ENCODE assay signal across 12 cellular contexts in the genomic region with DNA sequence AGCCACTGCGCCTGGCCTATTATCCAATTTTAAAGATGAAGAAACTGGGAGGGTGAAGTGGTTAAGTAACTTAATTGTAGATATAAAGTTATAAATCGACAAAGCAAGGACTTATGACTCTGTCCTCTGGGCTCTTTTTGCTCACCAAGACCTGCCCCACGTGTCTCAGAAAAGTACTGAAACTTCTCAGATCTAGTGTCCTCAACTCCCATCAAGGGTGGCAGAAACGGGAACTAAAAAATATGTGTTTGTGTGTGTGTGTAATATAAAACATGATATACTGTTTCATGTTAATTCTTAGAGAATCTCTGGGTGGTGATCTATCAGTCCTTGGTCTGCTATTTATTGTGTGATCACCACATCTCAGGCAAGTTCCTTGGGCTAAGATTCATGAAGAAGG.
DNase-seq lines count a peak whose midpoint lies in the region; ATAC-seq and TF ChIP-seq lines count a peak whose summit lies in the region.
"Had no signal": no experiment of that assay in that cellular context is flagged by ENCODE, and none has a peak within 500 bp of the region (broad histone marks: within the 10 kb centered on the region; RNA-seq: fewer than 3 reads in every experiment).

No MANE protein-coding gene starts in this region.

- peak overlapping the region; percentile 45 for H3K27ac Mint-ChIP-seq in stimulated activated memory B cell treated with anti-CD40 and anti-IgM and Interleukin-4, amounts not matched to agents 10 μg/mL and 1 μg/mL and 100 μg/mL, for 72 hours
- no peak overlapping the region for H3K27ac Mint-ChIP-seq in natural killer cell

- peak; percentile 39 for ATAC-seq in GM18498 (IDR thresholded peaks at IDR 0.05; ENCODE audit: unreplicated experiment)
- ATAC-seq in HG02885 (IDR thresholded peaks at IDR 0.05; ENCODE audit: poor library complexity, unreplicated experiment), result peak; percentile 45
- peak; percentile 82 for ATAC-seq in stimulated activated memory B cell treated with anti-CD40 and anti-IgM and Interleukin-4, amounts not matched to agents 10 μg/mL and 1 μg/mL and 100 μg/mL, for 72 hours
- no peak for ATAC-seq in natural killer cell
- ATAC-seq: activated CD4-positive, CD25-positive, alpha-beta regulatory T cell treated with anti-CD3 and anti-CD28 coated beads, Interleukin-2, amount 50 U/mL, for 24 hours had no signal

- H3K27ac ChIP-seq in ascending aorta, result peak overlapping the region; percentile 45 to 79

- peaks cover 18 to 43% of the 10 kb centered on the region in 2 donors for H3K4me1 ChIP-seq in ascending aorta

- H3K4me3 Mint-ChIP-seq in stimulated activated memory B cell treated with anti-CD40 and anti-IgM and Interleukin-4, amounts not matched to agents 10 μg/mL and 1 μg/mL and 100 μg/mL, for 72 hours, result no peak overlapping the region
- H3K4me3 Mint-ChIP-seq in natural killer cell, result no peak overlapping the region

- H3K36me3 Mint-ChIP-seq in stimulated activated memory B cell treated with anti-CD40 and anti-IgM and Interleukin-4, amounts not matched to agents 10 μg/mL and 1 μg/mL and 100 μg/mL, for 72 hours, result peaks cover 18% of the 10 kb centered on the region
- no peaks in the 10 kb centered on the region for H3K36me3 Mint-ChIP-seq in natural killer cell

- H3K9me3 ChIP-seq in ascending aorta, result no peaks in the 10 kb centered on the region

- H3K9me3 Mint-ChIP-seq in stimulated activated memory B cell treated with anti-CD40 and anti-IgM and Interleukin-4, amounts not matched to agents 10 μg/mL and 1 μg/mL and 100 μg/mL, for 72 hours, result no peaks in the 10 kb centered on the region
- H3K9me3 Mint-ChIP-seq in natural killer cell, result no peaks in the 10 kb centered on the region

- peaks cover 80% of the 10 kb centered on the region for H3K4me1 Mint-ChIP-seq in stimulated activated memory B cell treated with anti-CD40 and anti-IgM and Interleukin-4, amounts not matched to agents 10 μg/mL and 1 μg/mL and 100 μg/mL, for 72 hours
- no peaks in the 10 kb centered on the region for H3K4me1 Mint-ChIP-seq in natural killer cell

- intact Hi-C loops in ascending aorta (cut with DNase I), result loop anchor here (2.0 to 5.0 kb wide), 4 partner anchors 45 to 265 kb away; partner anchors contain the start of gene GAB2
- intact Hi-C loops in natural killer cell (cut with micrococcal nuclease), result no loop called here

- H3K27me3 ChIP-seq in ascending aorta, result no peaks in the 10 kb centered on the region

- no peaks in the 10 kb centered on the region for H3K27me3 Mint-ChIP-seq in stimulated activated memory B cell treated with anti-CD40 and anti-IgM and Interleukin-4, amounts not matched to agents 10 μg/mL and 1 μg/mL and 100 μg/mL, for 72 hours
- H3K27me3 Mint-ChIP-seq in natural killer cell (ENCODE audit: low read depth in 2 of 2), result peaks cover 0 to 7% of the 10 kb centered on the region in 2 donors

- H3K36me3 ChIP-seq in ascending aorta, result no peaks in the 10 kb centered on the region

- no peak overlapping the region for H3K4me3 ChIP-seq in ascending aorta

- TF ChIP-seq CTCF in ascending aorta (IDR thresholded peaks at IDR 0.05) (no peak), natural killer cell (IDR thresholded peaks at IDR 0.05) (no peak)

- DNase-seq in ascending aorta (ENCODE audit: low spot score in 2 of 2), result no peak
- DNase-seq in NCI-H1930 (lab: John Stamatoyannopoulos, UW), result no peak
- no peak for DNase-seq in natural killer cell
- DNase-seq in HuH-7.5 (ENCODE audit: low spot score), result no peak
- no peak for DNase-seq in NCI-H2107 (lab: John Stamatoyannopoulos, UW)
- DNase-seq: NCI-H1694; NCI-H82; stimulated activated CD4-positive, alpha-beta T cell treated with anti-CD3 and anti-CD28 coated beads, Interleukin-2, amount 100 ng/mL, for 24 hours had no signal

Comparison
In these comparisons a context has a peak if more than half of its experiments do, and no peak if none do; other contexts are left out.
1. ATAC-seq: peak in GM18498 (single experiment), HG02885 (single experiment) and stimulated activated memory B cell treated with anti-CD40 and anti-IgM and Interleukin-4, amounts not matched to agents 10 μg/mL and 1 μg/mL and 100 μg/mL, for 72 hours (single experiment); none in natural killer cell (0 of 3).